Comparison of ENCODE assay signal across 8 cellular contexts in the genomic region with DNA sequence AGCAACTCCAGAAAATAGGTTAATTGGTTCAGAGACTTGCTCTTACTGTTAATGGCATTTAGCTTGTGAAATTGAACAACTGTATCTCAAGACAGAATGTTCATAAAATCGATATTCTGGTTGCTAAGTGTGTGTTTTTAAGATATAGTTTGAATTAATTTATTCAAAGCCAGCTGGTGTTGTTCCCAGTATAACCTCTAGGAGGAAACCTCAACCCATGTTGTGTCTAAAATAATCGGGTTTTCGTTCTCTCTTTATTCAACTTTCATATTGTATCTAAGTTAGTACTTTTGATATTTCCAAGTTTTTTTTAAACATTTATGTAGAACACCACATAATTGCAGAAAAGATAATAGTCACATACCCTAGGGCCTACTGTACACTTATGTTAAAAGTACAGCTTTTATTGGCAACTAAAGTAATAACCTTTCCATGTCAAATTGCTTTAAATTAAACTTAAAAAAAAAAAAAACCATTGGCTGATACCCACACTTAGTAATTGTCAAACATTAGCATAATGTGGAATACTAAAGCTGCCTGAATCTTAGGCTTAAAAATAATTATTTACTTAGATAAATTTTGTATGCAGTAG.
DNase-seq lines count a peak whose midpoint lies in the region; ATAC-seq and TF ChIP-seq lines count a peak whose summit lies in the region.

No MANE protein-coding gene starts in this region.

- CTCF ChIA-PET in activated B cell treated with CpG ODN at 0.5 μM for 24 hours (lab: Charles Lee), result interaction anchor here (0.7 to 1.5 kb wide), 3 partner anchors 26 to 1565 kb away, joined by 3 to 4 read pairs (median 4); no protein-coding TSS in a partner anchor

- no peaks in the 10 kb centered on the region for H3K79me2 ChIP-seq in DOHH2 (ENCODE audit: control insufficient read depth, low read length)

- no peaks in the 10 kb centered on the region for H3K27me3 ChIP-seq in DOHH2 (ENCODE audit: control insufficient read depth, low read length)

- intact Hi-C loops in activated B cell treated with CpG ODN at 0.5 μM for 24 hours (cut with micrococcal nuclease), result loop anchor here (1.0 kb wide), 1 partner anchor 269 kb away; no protein-coding TSS in a partner anchor

- peaks cover 2% of the 10 kb centered on the region for H3K27me3 Mint-ChIP-seq in activated B cell treated with CpG ODN at 0.5 μM for 24 hours

- H3K4me3 Mint-ChIP-seq in activated B cell treated with CpG ODN at 0.5 μM for 24 hours, result no peak overlapping the region

- no peak overlapping the region for H3K4me3 ChIP-seq in DOHH2 (ENCODE audit: low read length)

- peaks cover 7% of the 10 kb centered on the region for H3K4me1 ChIP-seq in DOHH2 (ENCODE audit: control insufficient read depth, low read length)

- no peaks in the 10 kb centered on the region for H3K9me3 Mint-ChIP-seq in activated B cell treated with CpG ODN at 0.5 μM for 24 hours

- H4K20me1 ChIP-seq in DOHH2 (ENCODE audit: control insufficient read depth, insufficient read depth, low read depth, low read length), result no peaks in the 10 kb centered on the region

- H3K27ac ChIP-seq in DOHH2 (ENCODE audit: low read depth, low read length), result no peak overlapping the region

- no peak overlapping the region for H3K4me2 ChIP-seq in DOHH2 (ENCODE audit: low read length)

- H3K9me3 ChIP-seq in DOHH2 (ENCODE audit: control insufficient read depth, insufficient read depth, low read length), result no peaks in the 10 kb centered on the region

- H3F3A ChIP-seq in DOHH2 (ENCODE audit: control insufficient read depth, insufficient read depth), result no peaks in the 10 kb centered on the region

- H3K36me3 Mint-ChIP-seq in activated B cell treated with CpG ODN at 0.5 μM for 24 hours (ENCODE audit: low read depth), result no peaks in the 10 kb centered on the region

- DNase-seq in activated B cell treated with CpG ODN at 0.5 μM for 24 hours (no peak), left lobe of liver (ENCODE audit: low spot score) (no peak), putamen (ENCODE audit: low spot score) (no peak), NCI-H345 (lab: John Stamatoyannopoulos, UW) (no peak), UCSD-AML1 (lab: John Stamatoyannopoulos, UW; ENCODE audit: unreplicated experiment) (no peak)

- ATAC-seq in HG02870 (IDR thresholded peaks at IDR 0.05; ENCODE audit: unreplicated experiment) (peak; percentile 43), activated B cell treated with CpG ODN at 0.5 μM for 24 hours (ENCODE audit: low read depth) (no peak), left lobe of liver (peak; percentile 63), GM19452 (IDR thresholded peaks at IDR 0.05; ENCODE audit: unreplicated experiment) (no peak)

- TF ChIP-seq CTCF in DOHH2 (IDR thresholded peaks at IDR 0.05; ENCODE audit: low read depth, low read length, poor library complexity, severe bottlenecking) (peak; percentile 69), activated B cell treated with CpG ODN at 0.5 μM for 24 hours (IDR thresholded peaks at IDR 0.05) (peak; percentile 49)

- H3K27ac Mint-ChIP-seq in activated B cell treated with CpG ODN at 0.5 μM for 24 hours, result no peak overlapping the region

- POLR2A ChIA-PET in activated B cell treated with CpG ODN at 0.5 μM for 24 hours (lab: Charles Lee), result no interaction called here

- H3K36me3 ChIP-seq in DOHH2 (ENCODE audit: control insufficient read depth, low read length), result no peaks in the 10 kb centered on the region

- H3K9me2 ChIP-seq in DOHH2 (replicated peaks; ENCODE audit: control insufficient read depth, low read length), result no peaks in the 10 kb centered on the region

- peaks cover 5% of the 10 kb centered on the region for H3K4me1 Mint-ChIP-seq in activated B cell treated with CpG ODN at 0.5 μM for 24 hours

Comparison
In these comparisons a context has a peak if more than half of its experiments do, and no peak if none do; other contexts are left out.
1. ATAC-seq: peak in HG02870 (single experiment) and left lobe of liver (single experiment); none in activated B cell treated with CpG ODN at 0.5 μM for 24 hours (single experiment) and GM19452 (single experiment).